1 cellular context compared by ENCODE assay signal in genomic region chr10:120963587-120964220, GRCh38.
TF ChIP-seq lines count a peak whose summit lies in the region.

No MANE protein-coding gene starts in this region.

TF ChIP-seq in GM23338, 12 proteins besides CTCF, POLR2A, EP300 and RAD21 (continued from another document):
- no peak for TF ChIP-seq ZNF114 (CRISPR knock-in tag; IDR thresholded peaks at IDR 0.05)
- TF ChIP-seq POLR2AphosphoS5 (IDR thresholded peaks at IDR 0.05; ENCODE audit: low read depth), result no peak
- TF ChIP-seq STAT1 (IDR thresholded peaks at IDR 0.05; ENCODE audit: unreplicated experiment), result no peak
- no peak for TF ChIP-seq NANOG (IDR thresholded peaks at IDR 0.05; ENCODE audit: borderline replicate concordance)
- no peak for TF ChIP-seq ZNF331 (CRISPR knock-in tag; IDR thresholded peaks at IDR 0.05; ENCODE audit: low read depth)
- TF ChIP-seq EZH2 (IDR thresholded peaks at IDR 0.05; ENCODE audit: low read depth, unreplicated experiment), result no peak
- no peak for TF ChIP-seq ZNF462 (CRISPR knock-in tag; IDR thresholded peaks at IDR 0.05)
- TF ChIP-seq REST (IDR thresholded peaks at IDR 0.05; ENCODE audit: unreplicated experiment), result no peak
